Comparison of ENCODE assay signal across 14 cellular contexts in the genomic region with DNA sequence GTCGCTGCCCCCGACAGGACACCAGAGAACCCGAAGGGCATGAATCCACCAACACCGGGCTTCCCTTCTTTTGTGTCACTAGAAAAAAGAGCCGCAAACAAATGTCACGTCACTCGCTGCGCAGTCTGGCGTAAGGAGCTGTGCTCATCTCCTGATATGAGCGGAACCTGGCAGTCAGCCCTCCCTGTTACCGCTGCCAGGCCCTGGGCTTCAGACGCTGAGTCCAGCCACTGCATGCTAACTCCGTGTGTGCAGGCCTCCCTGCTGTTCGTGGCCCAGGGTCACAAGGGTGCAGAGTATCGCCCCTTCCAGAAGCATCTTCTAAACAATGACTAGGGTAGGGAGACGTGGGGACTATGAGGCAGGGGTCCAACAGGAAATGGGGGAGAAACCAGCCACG.
A peak's percentile ranks its signal among the peaks of the same experiment; 100 is the strongest.
DNase-seq lines count a peak whose midpoint lies in the region; ATAC-seq and TF ChIP-seq lines count a peak whose summit lies in the region.
"Had no signal": no experiment of that assay in that cellular context is flagged by ENCODE, and none has a peak within 500 bp of the region (broad histone marks: within the 10 kb centered on the region; RNA-seq: fewer than 3 reads in every experiment).

No MANE protein-coding gene starts in this region.

- H3K4me1 ChIP-seq in adipocyte (ENCODE audit: control insufficient read depth, insufficient read depth, low read length) (peaks cover 45% of the 10 kb centered on the region), right atrium auricular region (peaks cover 0 to 19% of the 10 kb centered on the region in 2 donors), upper lobe of left lung (no peaks in the 10 kb centered on the region)
- H3K4me1 ChIP-seq: right lobe of liver, testis had no signal

- ATAC-seq in upper lobe of left lung (ENCODE audit: low FRiP score in 2 of 2) = peak; percentile 3 to 73
- ATAC-seq in GM19023 (IDR thresholded peaks at IDR 0.05; ENCODE audit: unreplicated experiment) = no peak
- ATAC-seq in GM21723 (IDR thresholded peaks at IDR 0.05; ENCODE audit: unreplicated experiment) = no peak
- ATAC-seq: Panc1; stimulated activated memory B cell treated with anti-CD40 and anti-IgM and Interleukin-4, amounts not matched to agents 10 μg/mL and 1 μg/mL and 100 μg/mL, for 72 hours had no signal

- TF ChIP-seq CTCF in right atrium auricular region (IDR thresholded peaks at IDR 0.05) (no peak), upper lobe of left lung (IDR thresholded peaks at IDR 0.05) (no peak), Calu3 (IDR thresholded peaks at IDR 0.05; ENCODE audit: unreplicated experiment) (no peak)

- DNase-seq in adipocyte (ENCODE audit: low read depth) (no peak), dermis microvascular lymphatic vessel endothelial cell (ENCODE audit: low read depth in 2 of 2) (peak; percentile 55 to 62), right atrium auricular region (ENCODE audit: low spot score) (peak; percentile 95), upper lobe of left lung (no peak), Calu3 (no peak)
- DNase-seq: activated CD4-positive, alpha-beta T cell treated with anti-CD3 and anti-CD28 coated beads, Interleukin-2, amount 10 ng/mL, durations not matched to agents 24 days and 14 days; head of caudate nucleus; right lobe of liver; testis had no signal

- no peak overlapping the region for H3K4me3 ChIP-seq in adipocyte (ENCODE audit: low read length)
- H3K4me3 ChIP-seq in right atrium auricular region = peak overlapping the region in 1 of 2 donors; percentile 29
- no peak overlapping the region for H3K4me3 ChIP-seq in upper lobe of left lung
- H3K4me3 ChIP-seq: right lobe of liver, SJSA1, testis had no signal

- H3K9me3 ChIP-seq in adipocyte (ENCODE audit: control insufficient read depth, low read length) = no peaks in the 10 kb centered on the region
- no peaks in the 10 kb centered on the region for H3K9me3 ChIP-seq in right atrium auricular region
- no peaks in the 10 kb centered on the region for H3K9me3 ChIP-seq in upper lobe of left lung
- H3K9me3 ChIP-seq: right lobe of liver, SJSA1, testis had no signal

- peak overlapping the region; percentile 50 for H3K9ac ChIP-seq in adipocyte (ENCODE audit: low read length)

- CTCF ChIA-PET in Calu3 (lab: Charles Lee) = no interaction called here

- H3K4me3 Mint-ChIP-seq in Calu3 (ENCODE audit: low read depth, unreplicated experiment) = no peak overlapping the region
- H3K4me3 Mint-ChIP-seq: activated CD4-positive, alpha-beta T cell treated with anti-CD3 and anti-CD28 coated beads, Interleukin-2, amount 10 ng/mL, durations not matched to agents 24 days and 14 days; stimulated activated memory B cell treated with anti-CD40 and anti-IgM and Interleukin-4, amounts not matched to agents 10 μg/mL and 1 μg/mL and 100 μg/mL, for 72 hours had no signal

- H3K9me3 Mint-ChIP-seq in Calu3 (ENCODE audit: low read depth, unreplicated experiment) = no peaks in the 10 kb centered on the region
- H3K9me3 Mint-ChIP-seq: activated CD4-positive, alpha-beta T cell treated with anti-CD3 and anti-CD28 coated beads, Interleukin-2, amount 10 ng/mL, durations not matched to agents 24 days and 14 days; stimulated activated memory B cell treated with anti-CD40 and anti-IgM and Interleukin-4, amounts not matched to agents 10 μg/mL and 1 μg/mL and 100 μg/mL, for 72 hours had no signal

- no TSS peak for BruUV-seq in Calu3 (replicated peaks; lab: Mats Ljungman, UMichigan)

- H3K36me3 Mint-ChIP-seq in Calu3 (ENCODE audit: insufficient read depth, unreplicated experiment) = peaks cover 29% of the 10 kb centered on the region

- no peaks in the 10 kb centered on the region for H3K4me1 Mint-ChIP-seq in Calu3 (ENCODE audit: low read depth, unreplicated experiment)
- H3K4me1 Mint-ChIP-seq: stimulated activated memory B cell treated with anti-CD40 and anti-IgM and Interleukin-4, amounts not matched to agents 10 μg/mL and 1 μg/mL and 100 μg/mL, for 72 hours had no signal

- TF ChIP-seq EP300 in upper lobe of left lung (IDR thresholded peaks at IDR 0.05) = no peak

- no peaks in the 10 kb centered on the region for H3K27me3 ChIP-seq in adipocyte (replicated peaks; ENCODE audit: control insufficient read depth, insufficient read depth, low read length)
- no peaks in the 10 kb centered on the region for H3K27me3 ChIP-seq in right atrium auricular region
- no peaks in the 10 kb centered on the region for H3K27me3 ChIP-seq in upper lobe of left lung
- H3K27me3 ChIP-seq: right lobe of liver, SJSA1, testis had no signal

- intact Hi-C loops in Calu3 (cut with micrococcal nuclease; ENCODE audit: unreplicated experiment) = no loop called here

- TF ChIP-seq POLR2A in upper lobe of left lung (IDR thresholded peaks at IDR 0.05) = no peak

- no peaks in the 10 kb centered on the region for H3K27me3 Mint-ChIP-seq in Calu3 (ENCODE audit: unreplicated experiment)
- H3K27me3 Mint-ChIP-seq: activated CD4-positive, alpha-beta T cell treated with anti-CD3 and anti-CD28 coated beads, Interleukin-2, amount 10 ng/mL, durations not matched to agents 24 days and 14 days; stimulated activated memory B cell treated with anti-CD40 and anti-IgM and Interleukin-4, amounts not matched to agents 10 μg/mL and 1 μg/mL and 100 μg/mL, for 72 hours had no signal

- WGBS in upper lobe of left lung, 2 donors = 90 to 91% methylated on average over 11 to 17 of the region's 17 CpGs

- H3K27ac ChIP-seq in right atrium auricular region = peak overlapping the region; percentile 77 to 84
- no peak overlapping the region for H3K27ac ChIP-seq in upper lobe of left lung
- H3K27ac ChIP-seq: right lobe of liver, SJSA1, testis had no signal

- H3K36me3 ChIP-seq in adipocyte (ENCODE audit: control insufficient read depth, insufficient read depth, low read length, severe bottlenecking) (peaks cover 33% of the 10 kb centered on the region), right atrium auricular region (peaks cover 41% of the 10 kb centered on the region), upper lobe of left lung (peaks cover 0 to 25% (median 7%) of the 10 kb centered on the region in 4 donors)
- H3K36me3 ChIP-seq: right lobe of liver had no signal

- no peak overlapping the region for H3K27ac Mint-ChIP-seq in Calu3 (ENCODE audit: unreplicated experiment)
- H3K27ac Mint-ChIP-seq: activated CD4-positive, alpha-beta T cell treated with anti-CD3 and anti-CD28 coated beads, Interleukin-2, amount 10 ng/mL, durations not matched to agents 24 days and 14 days; stimulated activated memory B cell treated with anti-CD40 and anti-IgM and Interleukin-4, amounts not matched to agents 10 μg/mL and 1 μg/mL and 100 μg/mL, for 72 hours had no signal

Comparison
In these comparisons a context has a peak if more than half of its experiments do, and no peak if none do; other contexts are left out.
1. DNase-seq: peak in dermis microvascular lymphatic vessel endothelial cell (2 of 2) and right atrium auricular region (single experiment); none in adipocyte (single experiment), upper lobe of left lung (0 of 2) and Calu3 (single experiment).
2. H3K27ac ChIP-seq: peak in right atrium auricular region (2 of 2); none in upper lobe of left lung (0 of 4).
3. ATAC-seq: peak in upper lobe of left lung (2 of 2); none in GM19023 (single experiment) and GM21723 (single experiment).